3 cellular contexts compared by ENCODE assay signal in the genomic region with DNA sequence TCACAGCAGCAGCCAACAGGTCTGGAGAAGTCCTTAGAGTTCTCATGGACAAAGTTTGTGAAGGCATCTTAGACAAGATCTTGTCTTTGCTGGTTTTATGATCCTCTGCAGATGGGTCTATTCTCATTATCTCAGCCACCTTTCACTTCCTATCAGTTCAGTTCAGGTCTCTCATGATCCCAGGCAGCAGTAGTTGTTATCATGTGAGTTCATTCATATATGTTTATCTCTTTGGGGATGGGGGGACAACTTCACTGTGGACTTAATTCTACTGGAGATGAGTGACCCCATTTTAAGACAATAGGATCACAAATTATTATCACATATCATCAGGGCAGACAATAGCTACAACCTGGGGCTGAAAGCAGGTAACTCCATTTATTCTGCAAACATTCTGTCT. TPM values are rescaled to one million over a fixed set of nuclear protein-coding genes. Genes with fewer than 3 reads are reported as not detected.
"Had no signal": no experiment of that assay in that cellular context is flagged by ENCODE, and none has a peak within 500 bp of the region (broad histone marks: within the 10 kb centered on the region; RNA-seq: fewer than 3 reads in every experiment).

No MANE protein-coding gene starts in this region.

RNA-seq across cellular contexts. Expression of a gene that starts 48.1 kb away (rescaled TPM):
- total RNA-seq: M059J, MCF 10A, NCI-H460 had no signal
